ENCODE assay signal across 12 cellular contexts in genomic region chr3:98561727-98562521, GRCh38. TPM values are rescaled to one million over a fixed set of nuclear protein-coding genes. Genes with fewer than 3 reads are reported as not detected.
A peak's percentile ranks its signal among the peaks of the same experiment; 100 is the strongest.
DNase-seq lines count a peak whose midpoint lies in the region; ATAC-seq and TF ChIP-seq lines count a peak whose summit lies in the region.
"Had no signal": no experiment of that assay in that cellular context is flagged by ENCODE, and none has a peak within 500 bp of the region (broad histone marks: within the 10 kb centered on the region; RNA-seq: fewer than 3 reads in every experiment).

No MANE protein-coding gene starts in this region.

- no peaks in the 10 kb centered on the region for H3K36me3 ChIP-seq in right lobe of liver

- intact Hi-C loops in activated CD4-positive, alpha-beta memory T cell treated with anti-CD3 and anti-CD28 coated beads for 36 hours (cut with micrococcal nuclease): loop anchor here (10.0 kb wide), 1 partner anchor 1313 kb away; no protein-coding TSS in a partner anchor
- intact Hi-C loops in right lobe of liver (cut with DNase I): no loop called here

- no peaks in the 10 kb centered on the region for H3K4me1 ChIP-seq in right lobe of liver

- TF ChIP-seq POLR2A in right lobe of liver (IDR thresholded peaks at IDR 0.05): no peak

- H3K4me3 Mint-ChIP-seq in activated CD4-positive, alpha-beta memory T cell treated with anti-CD3 and anti-CD28 coated beads, Interleukin-2, amount 10 ng/mL, durations not matched to agents 7 days and 5 days: no peak overlapping the region
- no peak overlapping the region for H3K4me3 Mint-ChIP-seq in activated CD4-positive, alpha-beta memory T cell treated with anti-CD3 and anti-CD28 coated beads for 36 hours
- peak overlapping the region; percentile 46 for H3K4me3 Mint-ChIP-seq in activated CD8-positive, alpha-beta T cell treated with anti-CD3 and anti-CD28 coated beads, Interleukin-2, amount 10 ng/mL, durations not matched to agents 7 days and 5 days

- H3K27me3 ChIP-seq in right lobe of liver: no peaks in the 10 kb centered on the region

- CTCF ChIA-PET in activated CD4-positive, alpha-beta memory T cell treated with anti-CD3 and anti-CD28 coated beads, Interleukin-2, amount 10 ng/mL, durations not matched to agents 7 days and 5 days (lab: Charles Lee): interaction anchor here (0.9 to 3.5 kb wide), 4 partner anchors 10 to 39 kb away, joined by 3 to 15 read pairs (median 5); partner anchors contain the start of gene CLDND1
- CTCF ChIA-PET in activated CD4-positive, alpha-beta memory T cell treated with anti-CD3 and anti-CD28 coated beads for 36 hours (lab: Charles Lee): interaction anchor here (1.3 to 1.5 kb wide), 2 partner anchors 25 to 40 kb away, joined by 3 read pairs; no protein-coding TSS in a partner anchor
- CTCF ChIA-PET in activated CD8-positive, alpha-beta T cell treated with anti-CD3 and anti-CD28 coated beads, Interleukin-2, amount 10 ng/mL, durations not matched to agents 7 days and 5 days (lab: Charles Lee): interaction anchor here (0.7 to 2.3 kb wide), 6 partner anchors 10 to 522 kb away, joined by 3 to 14 read pairs (median 4); partner anchors contain the start of genes CLDND1 and CPOX

- H3K36me3 Mint-ChIP-seq in activated CD4-positive, alpha-beta memory T cell treated with anti-CD3 and anti-CD28 coated beads, Interleukin-2, amount 10 ng/mL, durations not matched to agents 7 days and 5 days (ENCODE audit: low read depth): peaks cover 27% of the 10 kb centered on the region
- peaks cover 6% of the 10 kb centered on the region for H3K36me3 Mint-ChIP-seq in activated CD4-positive, alpha-beta memory T cell treated with anti-CD3 and anti-CD28 coated beads for 36 hours
- H3K36me3 Mint-ChIP-seq in activated CD8-positive, alpha-beta T cell treated with anti-CD3 and anti-CD28 coated beads, Interleukin-2, amount 10 ng/mL, durations not matched to agents 7 days and 5 days (ENCODE audit: low read depth): peaks cover 29% of the 10 kb centered on the region

- peaks cover 92% of the 10 kb centered on the region for H3K4me1 Mint-ChIP-seq in activated CD4-positive, alpha-beta memory T cell treated with anti-CD3 and anti-CD28 coated beads, Interleukin-2, amount 10 ng/mL, durations not matched to agents 7 days and 5 days
- peaks cover 81% of the 10 kb centered on the region for H3K4me1 Mint-ChIP-seq in activated CD4-positive, alpha-beta memory T cell treated with anti-CD3 and anti-CD28 coated beads for 36 hours (ENCODE audit: low read depth)
- peaks cover 93% of the 10 kb centered on the region for H3K4me1 Mint-ChIP-seq in activated CD8-positive, alpha-beta T cell treated with anti-CD3 and anti-CD28 coated beads, Interleukin-2, amount 10 ng/mL, durations not matched to agents 7 days and 5 days (ENCODE audit: low read depth)

- no peak for TF ChIP-seq CTCF in right lobe of liver (IDR thresholded peaks at IDR 0.05)

- DNase-seq in activated CD4-positive, alpha-beta memory T cell treated with anti-CD3 and anti-CD28 coated beads, Interleukin-2, amount 10 ng/mL, durations not matched to agents 7 days and 5 days: peak; percentile 42
- no peak for DNase-seq in activated CD4-positive, alpha-beta memory T cell treated with anti-CD3 and anti-CD28 coated beads for 36 hours
- DNase-seq in activated CD8-positive, alpha-beta T cell treated with anti-CD3 and anti-CD28 coated beads, Interleukin-2, amount 10 ng/mL, durations not matched to agents 7 days and 5 days: peak; percentile 53
- DNase-seq in renal cortical epithelial cell (ENCODE audit: low read depth) (peak; percentile 70), right lobe of liver (no peak), DMS79 (lab: John Stamatoyannopoulos, UW) (no peak), NCI-H1092 (lab: John Stamatoyannopoulos, UW) (no peak)
- DNase-seq: ACHN, NCI-H1436 had no signal

- H3K27me3 Mint-ChIP-seq in activated CD4-positive, alpha-beta memory T cell treated with anti-CD3 and anti-CD28 coated beads, Interleukin-2, amount 10 ng/mL, durations not matched to agents 7 days and 5 days: no peaks in the 10 kb centered on the region
- peaks cover 3% of the 10 kb centered on the region for H3K27me3 Mint-ChIP-seq in activated CD4-positive, alpha-beta memory T cell treated with anti-CD3 and anti-CD28 coated beads for 36 hours
- H3K27me3 Mint-ChIP-seq in activated CD8-positive, alpha-beta T cell treated with anti-CD3 and anti-CD28 coated beads, Interleukin-2, amount 10 ng/mL, durations not matched to agents 7 days and 5 days (ENCODE audit: low read depth): no peaks in the 10 kb centered on the region

- peak overlapping the region; percentile 85 for H3K27ac Mint-ChIP-seq in activated CD4-positive, alpha-beta memory T cell treated with anti-CD3 and anti-CD28 coated beads, Interleukin-2, amount 10 ng/mL, durations not matched to agents 7 days and 5 days
- no peak overlapping the region for H3K27ac Mint-ChIP-seq in activated CD4-positive, alpha-beta memory T cell treated with anti-CD3 and anti-CD28 coated beads for 36 hours
- H3K27ac Mint-ChIP-seq in activated CD8-positive, alpha-beta T cell treated with anti-CD3 and anti-CD28 coated beads, Interleukin-2, amount 10 ng/mL, durations not matched to agents 7 days and 5 days: peak overlapping the region; percentile 90

- H3K4me3 ChIP-seq in right lobe of liver: no peak overlapping the region

- H3K9me3 Mint-ChIP-seq in activated CD4-positive, alpha-beta memory T cell treated with anti-CD3 and anti-CD28 coated beads, Interleukin-2, amount 10 ng/mL, durations not matched to agents 7 days and 5 days: no peaks in the 10 kb centered on the region
- peaks cover 8% of the 10 kb centered on the region for H3K9me3 Mint-ChIP-seq in activated CD4-positive, alpha-beta memory T cell treated with anti-CD3 and anti-CD28 coated beads for 36 hours
- H3K9me3 Mint-ChIP-seq in activated CD8-positive, alpha-beta T cell treated with anti-CD3 and anti-CD28 coated beads, Interleukin-2, amount 10 ng/mL, durations not matched to agents 7 days and 5 days (ENCODE audit: insufficient read depth): peaks cover 13% of the 10 kb centered on the region

- no peaks in the 10 kb centered on the region for H3K9me3 ChIP-seq in right lobe of liver

- POLR2A ChIA-PET in activated CD4-positive, alpha-beta memory T cell treated with anti-CD3 and anti-CD28 coated beads, Interleukin-2, amount 10 ng/mL, durations not matched to agents 7 days and 5 days (lab: Charles Lee): interaction anchor here (0.6 to 24.3 kb wide), 15 partner anchors 8 to 740 kb away, joined by 3 to 931 read pairs (median 9); partner anchors contain the start of genes CLDND1, CPOX, CRYBG3 and GPR15
- POLR2A ChIA-PET in activated CD4-positive, alpha-beta memory T cell treated with anti-CD3 and anti-CD28 coated beads for 36 hours (lab: Charles Lee): interaction anchor here (0.8 to 2.4 kb wide), 4 partner anchors 9 to 39 kb away, joined by 3 to 10 read pairs (median 4); partner anchors contain the start of gene CLDND1
- POLR2A ChIA-PET in activated CD8-positive, alpha-beta T cell treated with anti-CD3 and anti-CD28 coated beads, Interleukin-2, amount 10 ng/mL, durations not matched to agents 7 days and 5 days (lab: Charles Lee): interaction anchor here (0.9 to 7.1 kb wide), 7 partner anchors 8 to 40 kb away, joined by 4 to 114 read pairs (median 9); partner anchors contain the start of genes CLDND1 and GPR15

- H3K27ac ChIP-seq in right lobe of liver: no peak overlapping the region

- ATAC-seq in HG02759 (IDR thresholded peaks at IDR 0.05; ENCODE audit: unreplicated experiment): peak; percentile 14
- ATAC-seq in activated CD8-positive, alpha-beta T cell treated with anti-CD3 and anti-CD28 coated beads, Interleukin-2, amount 10 ng/mL, durations not matched to agents 7 days and 5 days: peak; percentile 34
- ATAC-seq in right lobe of liver: no peak

- 78% methylated on average over 5 of the region's 5 CpGs for WGBS in right lobe of liver (ENCODE audit: insufficient coverage, low coverage, low lambda C conversion rate, missing lambda C conversion rate)

RNA-seq across cellular contexts. Expression of gene GPR15, which starts 30.1 kb away (rescaled TPM):
- 100 to 1,000 TPM; 111 TPM for total RNA-seq in activated CD4-positive, alpha-beta memory T cell treated with anti-CD3 and anti-CD28 coated beads, Interleukin-2, amount 10 ng/mL, durations not matched to agents 7 days and 5 days
- 1 to 10 TPM; 2.8 to 3.0 TPM for total RNA-seq in activated CD4-positive, alpha-beta memory T cell treated with anti-CD3 and anti-CD28 coated beads for 36 hours
- 10 to 100 TPM; 18.9 to 19.7 TPM for total RNA-seq in activated CD8-positive, alpha-beta T cell treated with anti-CD3 and anti-CD28 coated beads, Interleukin-2, amount 10 ng/mL, durations not matched to agents 7 days and 5 days
- total RNA-seq in renal cortical epithelial cell (not detected in 2 replicates), right lobe of liver (not detected)
- total RNA-seq: epithelial cell of proximal tubule, lung microvascular endothelial cell had no signal

RNA-seq across cellular contexts. Expression of gene CPOX, which starts 31.5 kb away (rescaled TPM):
- total RNA-seq in activated CD4-positive, alpha-beta memory T cell treated with anti-CD3 and anti-CD28 coated beads, Interleukin-2, amount 10 ng/mL, durations not matched to agents 7 days and 5 days: 10 to 100 TPM; 75.9 to 78.0 TPM
- total RNA-seq in activated CD4-positive, alpha-beta memory T cell treated with anti-CD3 and anti-CD28 coated beads for 36 hours: 10 to 100 TPM; 36.0 to 39.2 TPM
- total RNA-seq in activated CD8-positive, alpha-beta T cell treated with anti-CD3 and anti-CD28 coated beads, Interleukin-2, amount 10 ng/mL, durations not matched to agents 7 days and 5 days: 10 to 100 TPM; 63.8 to 65.3 TPM
- 22.1 and 27.8 TPM in 2 replicates for total RNA-seq in renal cortical epithelial cell
- total RNA-seq in right lobe of liver: 10 to 100 TPM; 20.3 to 26.9 (median 22.6) TPM

RNA-seq across cellular contexts. Expression of gene CLDND1, which starts 39.2 kb away (rescaled TPM):
- total RNA-seq in activated CD4-positive, alpha-beta memory T cell treated with anti-CD3 and anti-CD28 coated beads, Interleukin-2, amount 10 ng/mL, durations not matched to agents 7 days and 5 days: 100 to 1,000 TPM; 673 to 683 TPM
- total RNA-seq in activated CD4-positive, alpha-beta memory T cell treated with anti-CD3 and anti-CD28 coated beads for 36 hours: 100 to 1,000 TPM; 199 to 208 TPM
- total RNA-seq in activated CD8-positive, alpha-beta T cell treated with anti-CD3 and anti-CD28 coated beads, Interleukin-2, amount 10 ng/mL, durations not matched to agents 7 days and 5 days: 100 to 1,000 TPM; 410 to 414 TPM
- total RNA-seq in renal cortical epithelial cell (160 and 180 TPM in 2 replicates), right lobe of liver (10 to 100 TPM; 26.1 to 44.8 (median 34.9) TPM)

Comparison
In these comparisons a context has a peak if more than half of its experiments do, and no peak if none do; other contexts are left out.
1. DNase-seq: peak in activated CD4-positive, alpha-beta memory T cell treated with anti-CD3 and anti-CD28 coated beads, Interleukin-2, amount 10 ng/mL, durations not matched to agents 7 days and 5 days (single experiment), activated CD8-positive, alpha-beta T cell treated with anti-CD3 and anti-CD28 coated beads, Interleukin-2, amount 10 ng/mL, durations not matched to agents 7 days and 5 days (single experiment) and renal cortical epithelial cell (single experiment); none in activated CD4-positive, alpha-beta memory T cell treated with anti-CD3 and anti-CD28 coated beads for 36 hours (single experiment), right lobe of liver (0 of 3), DMS79 (single experiment) and NCI-H1092 (single experiment).
2. RNA of gene GPR15, which starts 30.1 kb away (total RNA-seq): 111 TPM in activated CD4-positive, alpha-beta memory T cell treated with anti-CD3 and anti-CD28 coated beads, Interleukin-2, amount 10 ng/mL, durations not matched to agents 7 days and 5 days; 18.9 to 19.7 TPM in activated CD8-positive, alpha-beta T cell treated with anti-CD3 and anti-CD28 coated beads, Interleukin-2, amount 10 ng/mL, durations not matched to agents 7 days and 5 days, 2.8 to 3.0 TPM in activated CD4-positive, alpha-beta memory T cell treated with anti-CD3 and anti-CD28 coated beads for 36 hours, not detected in renal cortical epithelial cell and not detected in right lobe of liver; every median in the first group is over 4 times any median in the second.
3. ATAC-seq: peak in HG02759 (single experiment) and activated CD8-positive, alpha-beta T cell treated with anti-CD3 and anti-CD28 coated beads, Interleukin-2, amount 10 ng/mL, durations not matched to agents 7 days and 5 days (single experiment); none in right lobe of liver (0 of 4).